In the genomic region with DNA sequence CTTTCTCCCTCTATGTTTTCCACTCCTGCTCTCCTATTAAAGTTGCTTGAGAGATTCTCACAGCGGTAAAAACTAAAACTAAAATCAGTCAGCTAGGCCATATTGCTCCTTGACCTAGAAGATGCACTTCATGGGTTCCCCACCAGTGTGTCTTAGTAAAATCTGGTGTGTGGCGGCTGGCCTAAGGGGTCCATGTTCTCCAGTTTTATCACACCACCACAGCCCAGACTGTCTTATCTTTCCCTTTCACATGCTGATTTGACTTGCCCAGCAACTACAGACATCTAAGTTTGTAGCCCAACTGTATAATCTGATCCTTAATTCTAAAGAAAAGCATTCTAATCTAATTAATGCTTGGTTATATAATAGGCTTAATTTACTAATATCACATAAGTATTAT, we compare ENCODE assay signal across 12 cellular contexts.
"Had no signal": no experiment of that assay in that cellular context is flagged by ENCODE, and none has a peak within 500 bp of the region (broad histone marks: within the 10 kb centered on the region; RNA-seq: fewer than 3 reads in every experiment).

No MANE protein-coding gene starts in this region.

- H3K27ac Mint-ChIP-seq: immature natural killer cell; natural killer cell treated with Interleukin-12 subunit alpha and Interleukin-12 subunit beta and Interleukin-15 and Interleukin-18, amount 100 ng/mL, for 72 hours; stimulated activated naive B cell treated with anti-CD40 and anti-IgM and Interleukin-4, amounts not matched to agents 10 μg/mL and 1 μg/mL and 100 μg/mL, for 72 hours had no signal

- H3K4me3 Mint-ChIP-seq: immature natural killer cell; natural killer cell treated with Interleukin-12 subunit alpha and Interleukin-12 subunit beta and Interleukin-15 and Interleukin-18, amount 100 ng/mL, for 72 hours; stimulated activated naive B cell treated with anti-CD40 and anti-IgM and Interleukin-4, amounts not matched to agents 10 μg/mL and 1 μg/mL and 100 μg/mL, for 72 hours had no signal

- H3K4me3 ChIP-seq: ascending aorta, breast epithelium, thyroid gland had no signal

- DNase-seq: activated CD4-positive, alpha-beta T cell treated with anti-CD3 and anti-CD28 coated beads, Interleukin-2, amount 50 U/mL, for 1 hour; activated CD8-positive, alpha-beta memory T cell treated with anti-CD3 and anti-CD28 coated beads for 24 hours; cerebellar nuclear complex; immature natural killer cell; retina; stimulated activated naive B cell treated with anti-CD40 and anti-IgM and Interleukin-4, amounts not matched to agents 10 μg/mL and 1 μg/mL and 100 μg/mL, for 72 hours; T-helper 2 cell; thyroid gland had no signal

- H3K27me3 Mint-ChIP-seq: natural killer cell treated with Interleukin-12 subunit alpha and Interleukin-12 subunit beta and Interleukin-15 and Interleukin-18, amount 100 ng/mL, for 72 hours; stimulated activated naive B cell treated with anti-CD40 and anti-IgM and Interleukin-4, amounts not matched to agents 10 μg/mL and 1 μg/mL and 100 μg/mL, for 72 hours had no signal

- ATAC-seq: activated CD4-positive, CD25-positive, alpha-beta regulatory T cell treated with anti-CD3 and anti-CD28 coated beads, Interleukin-2, amount 50 U/mL, for 24 hours; natural killer cell treated with Interleukin-12 subunit alpha and Interleukin-12 subunit beta and Interleukin-15 and Interleukin-18, amount 100 ng/mL, for 72 hours; stimulated activated naive B cell treated with anti-CD40 and anti-IgM and Interleukin-4, amounts not matched to agents 10 μg/mL and 1 μg/mL and 100 μg/mL, for 72 hours had no signal

- H3K4me1 Mint-ChIP-seq: stimulated activated naive B cell treated with anti-CD40 and anti-IgM and Interleukin-4, amounts not matched to agents 10 μg/mL and 1 μg/mL and 100 μg/mL, for 72 hours had no signal

- H3K9me3 Mint-ChIP-seq: immature natural killer cell; natural killer cell treated with Interleukin-12 subunit alpha and Interleukin-12 subunit beta and Interleukin-15 and Interleukin-18, amount 100 ng/mL, for 72 hours; stimulated activated naive B cell treated with anti-CD40 and anti-IgM and Interleukin-4, amounts not matched to agents 10 μg/mL and 1 μg/mL and 100 μg/mL, for 72 hours had no signal
